In genomic region chr5:130021000-130021399, GRCh38 we compare ENCODE assay signal across 26 cellular contexts.
"Had no signal": no experiment of that assay in that cellular context is flagged by ENCODE, and none has a peak within 500 bp of the region (broad histone marks: within the 10 kb centered on the region; RNA-seq: fewer than 3 reads in every experiment).

No MANE protein-coding gene starts in this region.

- H3K27ac ChIP-seq: coronary artery, dorsolateral prefrontal cortex, epithelial cell of prostate, esophagus squamous epithelium, gastrocnemius medialis, heart right ventricle, left lung, lower lobe of right lung had no signal

- H3K4me3 ChIP-seq: coronary artery, dorsolateral prefrontal cortex, esophagus squamous epithelium, gastrocnemius medialis, heart right ventricle, left lung, lower lobe of right lung, mucosa of descending colon had no signal

- FAIRE-seq: colon, islet of Langerhans, keratinocyte had no signal

- H3K4me3 Mint-ChIP-seq: mesothelial cell of epicardium had no signal

- H3K36me3 ChIP-seq: esophagus squamous epithelium, gastrocnemius medialis, heart right ventricle, left lung, lower lobe of right lung had no signal

- H3K9me3 ChIP-seq: esophagus squamous epithelium, gastrocnemius medialis, left lung, lower lobe of right lung, mucosa of descending colon had no signal

- DNase-seq: dermis blood vessel endothelial cell; dorsolateral prefrontal cortex; effector CD4-positive, alpha-beta T cell; effector memory CD4-positive, alpha-beta T cell; erythroblast; esophagus squamous epithelium; foreskin fibroblast; foreskin melanocyte; gastrocnemius medialis; glutamatergic neuron; head of caudate nucleus; heart right ventricle; hippocampal formation; left cardiac atrium; left lung; left ventricle myocardium superior; lower lobe of right lung; mesenchymal stem cell; mucosa of descending colon had no signal

- ATAC-seq: esophagus mucosa, gastrocnemius medialis, heart right ventricle, left cardiac atrium, left lung, left ventricle myocardium superior, lower lobe of right lung, mucosa of descending colon had no signal

- H3K27ac Mint-ChIP-seq: mesothelial cell of epicardium had no signal

- H3K4me1 Mint-ChIP-seq: mesothelial cell of epicardium had no signal

- H3K36me3 Mint-ChIP-seq: mesothelial cell of epicardium had no signal

- H3K27me3 ChIP-seq: dorsolateral prefrontal cortex, esophagus squamous epithelium, gastrocnemius medialis, heart right ventricle, left lung had no signal

- H3K4me1 ChIP-seq: esophagus squamous epithelium, left lung, lower lobe of right lung had no signal
